9 cellular contexts compared by ENCODE assay signal in genomic region chr11:129861702-129862107, GRCh38. TPM values are rescaled to one million over a fixed set of nuclear protein-coding genes. Genes with fewer than 3 reads are reported as not detected.
DNase-seq lines count a peak whose midpoint lies in the region; ATAC-seq lines count a peak whose summit lies in the region.
"Had no signal": no experiment of that assay in that cellular context is flagged by ENCODE, and none has a peak within 500 bp of the region (broad histone marks: within the 10 kb centered on the region; RNA-seq: fewer than 3 reads in every experiment).

No MANE protein-coding gene starts in this region.

- H3K27ac ChIP-seq in ectodermal cell (ENCODE audit: insufficient read depth, low read depth, low read length, poor library complexity, severe bottlenecking) (peak overlapping the region; percentile 3), mesodermal cell (ENCODE audit: low read depth, low read length, severe bottlenecking) (peak overlapping the region; percentile 97)

- H3K36me3 ChIP-seq in ectodermal cell (ENCODE audit: control insufficient read depth, insufficient read depth, low read length) (peaks cover 41% of the 10 kb centered on the region), mesodermal cell (ENCODE audit: control insufficient read depth, insufficient read depth, low read length) (peaks cover 83% of the 10 kb centered on the region)

- intact Hi-C loops in posterior cingulate gyrus (cut with DNase I) = no loop called here

- peak; percentile 92 for DNase-seq in AG08396 (ENCODE audit: low spot score)
- DNase-seq in LHCN-M2 (ENCODE audit: low read depth) = peak; percentile 93
- DNase-seq in posterior cingulate gyrus = no peak
- no peak for DNase-seq in NCI-H526 treated with DMSO at 0.1 percent for 48 hours (lab: John Stamatoyannopoulos, UW)
- DNase-seq in stimulated activated effector memory CD8-positive, alpha-beta T cell treated with anti-CD3 and anti-CD28 coated beads, Interleukin-12 subunit alpha, Interleukin-12 subunit beta, amount 100 ng/mL, for 72 hours (ENCODE audit: low spot score in 2 of 2) = no peak

- no peak for ATAC-seq in stimulated activated effector memory CD8-positive, alpha-beta T cell treated with anti-CD3 and anti-CD28 coated beads, Interleukin-12 subunit alpha, Interleukin-12 subunit beta, amount 100 ng/mL, for 72 hours
- ATAC-seq in GM19467 (IDR thresholded peaks at IDR 0.05; ENCODE audit: unreplicated experiment) = no peak

- no peaks in the 10 kb centered on the region for H3K9me3 Mint-ChIP-seq in stimulated activated effector memory CD8-positive, alpha-beta T cell treated with anti-CD3 and anti-CD28 coated beads, Interleukin-12 subunit alpha, Interleukin-12 subunit beta, amount 100 ng/mL, for 72 hours

- no peaks in the 10 kb centered on the region for H3K9me3 ChIP-seq in ectodermal cell (ENCODE audit: control insufficient read depth, low read length)
- peaks cover 5% of the 10 kb centered on the region for H3K9me3 ChIP-seq in mesodermal cell (ENCODE audit: control insufficient read depth, low read length)

- 68 to 76% methylated on average over 7 of the region's 7 CpGs for WGBS in ectodermal cell, 2 experiments
- WGBS in mesodermal cell (ENCODE audit: insufficient coverage in 2 of 2), 2 experiments = 42 to 58% methylated on average over 3 to 7 of the region's 7 CpGs

- H3K4me1 ChIP-seq in ectodermal cell (ENCODE audit: control insufficient read depth, insufficient read depth, low read length) = no peaks in the 10 kb centered on the region
- peaks cover 17% of the 10 kb centered on the region for H3K4me1 ChIP-seq in mesodermal cell (ENCODE audit: control insufficient read depth, insufficient read depth, low read length, poor library complexity, severe bottlenecking)

- H3K27me3 ChIP-seq in ectodermal cell (ENCODE audit: control insufficient read depth, insufficient read depth, low read length, poor library complexity, severe bottlenecking) = no peaks in the 10 kb centered on the region

- H3K4me3 Mint-ChIP-seq in stimulated activated effector memory CD8-positive, alpha-beta T cell treated with anti-CD3 and anti-CD28 coated beads, Interleukin-12 subunit alpha, Interleukin-12 subunit beta, amount 100 ng/mL, for 72 hours = no peak overlapping the region

- H3K36me3 Mint-ChIP-seq in stimulated activated effector memory CD8-positive, alpha-beta T cell treated with anti-CD3 and anti-CD28 coated beads, Interleukin-12 subunit alpha, Interleukin-12 subunit beta, amount 100 ng/mL, for 72 hours = peaks cover 60% of the 10 kb centered on the region

- H3K4me3 ChIP-seq in ectodermal cell (ENCODE audit: insufficient read depth, low read depth, low read length) (no peak overlapping the region), mesodermal cell (ENCODE audit: extremely low read depth, insufficient read depth, low read length, poor library complexity, severe bottlenecking) (no peak overlapping the region)

- H3K4me1 Mint-ChIP-seq in stimulated activated effector memory CD8-positive, alpha-beta T cell treated with anti-CD3 and anti-CD28 coated beads, Interleukin-12 subunit alpha, Interleukin-12 subunit beta, amount 100 ng/mL, for 72 hours = no peaks in the 10 kb centered on the region

- H3K27ac Mint-ChIP-seq in stimulated activated effector memory CD8-positive, alpha-beta T cell treated with anti-CD3 and anti-CD28 coated beads, Interleukin-12 subunit alpha, Interleukin-12 subunit beta, amount 100 ng/mL, for 72 hours = no peak overlapping the region

RNA-seq across cellular contexts. Expression of gene NFRKB, which starts 33.7 kb away (rescaled TPM):
- 25.7 and 26.8 TPM in 2 replicates for total RNA-seq in LHCN-M2 (2014; rRNA removed)
- polyA plus RNA-seq in LHCN-M2 (2012) = 8.3 TPM
- 50.4 TPM for polyA plus RNA-seq in ectodermal cell (2013, experiment 1 of 4)
- 53.7 TPM for polyA plus RNA-seq in ectodermal cell (2013, experiment 2 of 4)
- 37.0 TPM for polyA plus RNA-seq in ectodermal cell (2013, experiment 3 of 4)
- 41.3 TPM for polyA plus RNA-seq in ectodermal cell (2013, experiment 4 of 4)
- 25.6 TPM for polyA plus RNA-seq in mesodermal cell (2013, experiment 1 of 2)
- 24.9 TPM for polyA plus RNA-seq in mesodermal cell (2013, experiment 2 of 2)

RNA-seq across cellular contexts. Expression of gene TMEM45B, which starts 46.1 kb away (rescaled TPM):
- not detected in 2 replicates for total RNA-seq in LHCN-M2 (2014; rRNA removed)
- 0.05 TPM for polyA plus RNA-seq in LHCN-M2 (2012)
- polyA plus RNA-seq in ectodermal cell (2013, experiment 1 of 4) = not detected
- not detected for polyA plus RNA-seq in ectodermal cell (2013, experiment 2 of 4)
- polyA plus RNA-seq in ectodermal cell (2013, experiment 3 of 4) = not detected
- polyA plus RNA-seq in ectodermal cell (2013, experiment 4 of 4) = not detected
- not detected for polyA plus RNA-seq in mesodermal cell (2013, experiment 1 of 2)
- not detected for polyA plus RNA-seq in mesodermal cell (2013, experiment 2 of 2)
- total RNA-seq: skeletal muscle tissue had no signal

Comparison
In these comparisons a context has a peak if more than half of its experiments do, and no peak if none do; other contexts are left out.
1. DNase-seq: peak in AG08396 (single experiment) and LHCN-M2 (single experiment); none in posterior cingulate gyrus (0 of 10), NCI-H526 treated with DMSO at 0.1 percent for 48 hours (single experiment) and stimulated activated effector memory CD8-positive, alpha-beta T cell treated with anti-CD3 and anti-CD28 coated beads, Interleukin-12 subunit alpha, Interleukin-12 subunit beta, amount 100 ng/mL, for 72 hours (0 of 2).